ENCODE assay signal across 1 cellular context in the genomic region with DNA sequence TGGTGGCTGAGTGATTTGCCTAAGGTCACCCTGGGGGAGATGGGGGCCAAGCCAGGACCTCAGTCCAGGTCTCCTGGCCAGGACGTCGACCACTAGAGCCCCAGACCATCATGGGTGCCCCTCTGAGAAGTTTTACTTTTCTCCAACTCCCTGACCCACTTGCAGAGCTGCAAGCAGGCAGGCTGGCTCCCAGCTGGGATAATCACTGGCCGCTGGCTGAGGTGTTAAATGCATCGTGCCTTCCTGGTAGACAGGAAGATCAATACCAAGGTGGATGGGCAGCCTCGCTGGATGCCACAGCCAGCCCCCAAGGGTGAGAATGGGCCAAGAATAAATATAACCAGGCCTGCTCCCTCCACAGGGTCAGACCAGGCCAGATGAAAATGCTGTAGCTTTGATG.
TF ChIP-seq lines count a peak whose summit lies in the region.

No MANE protein-coding gene starts in this region.

TF ChIP-seq in IMR-90, 13 proteins besides CTCF, POLR2A, EP300 and RAD21 (continued from another document):
- TF ChIP-seq, protein P1, sequence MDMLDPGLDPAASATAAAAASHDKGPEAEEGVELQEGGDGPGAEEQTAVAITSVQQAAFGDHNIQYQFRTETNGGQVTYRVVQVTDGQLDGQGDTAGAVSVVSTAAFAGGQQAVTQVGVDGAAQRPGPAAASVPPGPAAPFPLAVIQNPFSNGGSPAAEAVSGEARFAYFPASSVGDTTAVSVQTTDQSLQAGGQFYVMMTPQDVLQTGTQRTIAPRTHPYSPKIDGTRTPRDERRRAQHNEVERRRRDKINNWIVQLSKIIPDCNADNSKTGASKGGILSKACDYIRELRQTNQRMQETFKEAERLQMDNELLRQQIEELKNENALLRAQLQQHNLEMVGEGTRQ (IDR thresholded peaks at IDR 0.05; ENCODE audit: low read depth, low read length): no peak
- TF ChIP-seq MAFK (IDR thresholded peaks at IDR 0.05; ENCODE audit: low read depth, low read length) (no peak), CEBPB (IDR thresholded peaks at IDR 0.05; ENCODE audit: low read depth, low read length) (no peak), MAZ (IDR thresholded peaks at IDR 0.05; ENCODE audit: borderline replicate concordance, low read depth, low read length) (no peak), RCOR1 (IDR thresholded peaks at IDR 0.05; ENCODE audit: insufficient replicate concordance, low read length) (no peak), SMC3 (IDR thresholded peaks at IDR 0.05; ENCODE audit: low read depth, low read length) (no peak)
- TF ChIP-seq, protein P2, sequence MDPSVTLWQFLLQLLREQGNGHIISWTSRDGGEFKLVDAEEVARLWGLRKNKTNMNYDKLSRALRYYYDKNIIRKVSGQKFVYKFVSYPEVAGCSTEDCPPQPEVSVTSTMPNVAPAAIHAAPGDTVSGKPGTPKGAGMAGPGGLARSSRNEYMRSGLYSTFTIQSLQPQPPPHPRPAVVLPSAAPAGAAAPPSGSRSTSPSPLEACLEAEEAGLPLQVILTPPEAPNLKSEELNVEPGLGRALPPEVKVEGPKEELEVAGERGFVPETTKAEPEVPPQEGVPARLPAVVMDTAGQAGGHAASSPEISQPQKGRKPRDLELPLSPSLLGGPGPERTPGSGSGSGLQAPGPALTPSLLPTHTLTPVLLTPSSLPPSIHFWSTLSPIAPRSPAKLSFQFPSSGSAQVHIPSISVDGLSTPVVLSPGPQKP (IDR thresholded peaks at IDR 0.05; ENCODE audit: borderline replicate concordance, low read depth, low read length): no peak
